30 cellular contexts compared by ENCODE assay signal in the genomic region with DNA sequence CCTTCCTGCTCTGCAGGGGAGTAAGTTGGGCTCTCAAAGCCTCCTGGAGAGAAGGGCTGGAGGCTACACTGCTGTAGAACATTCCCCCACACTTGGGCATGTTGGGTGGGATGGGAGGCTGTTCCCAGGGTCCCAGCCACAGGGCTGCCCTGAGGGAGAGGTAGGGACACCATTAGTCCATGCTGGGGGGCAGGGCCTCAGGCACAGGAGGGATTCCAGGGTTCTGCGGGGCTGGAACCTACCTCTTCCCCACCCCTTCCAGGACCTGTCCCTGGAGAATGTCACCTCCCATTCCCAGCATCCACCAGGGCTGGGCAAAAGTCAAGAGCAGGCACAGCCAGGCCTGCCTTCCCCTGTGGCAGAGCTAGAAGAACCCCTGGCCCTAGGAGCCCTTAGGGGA. TPM values are rescaled to one million over a fixed set of nuclear protein-coding genes. Genes with fewer than 3 reads are reported as not detected.
"Had no signal": no experiment of that assay in that cellular context is flagged by ENCODE, and none has a peak within 500 bp of the region (broad histone marks: within the 10 kb centered on the region; RNA-seq: fewer than 3 reads in every experiment).

No MANE protein-coding gene starts in this region.

- DNase-seq: colonic mucosa; cortex of kidney; effector CD8-positive, alpha-beta T cell; effector memory CD8-positive, alpha-beta T cell; endodermal cell; erythroblast; esophagus squamous epithelium; foreskin fibroblast; foreskin melanocyte; gastrocnemius medialis; glutamatergic neuron; head of caudate nucleus; heart right ventricle; hippocampal formation; left cardiac atrium; lower lobe of right lung; mesenchymal stem cell; midbrain had no signal

- H3K4me3 ChIP-seq: colonic mucosa, esophagus squamous epithelium, gastrocnemius medialis, heart right ventricle, left lung, lower lobe of right lung had no signal

- H3K36me3 ChIP-seq: colonic mucosa, esophagus squamous epithelium, gastrocnemius medialis, heart right ventricle, left lung, lower lobe of right lung had no signal

- H3K27me3 ChIP-seq: colonic mucosa, gastrocnemius medialis had no signal

- ATAC-seq: effector memory CD8-positive, alpha-beta T cell; esophagus mucosa; gastrocnemius medialis; left cardiac atrium; left lung; lower lobe of right lung had no signal

- FAIRE-seq: endometrium, islet of Langerhans, keratinocyte had no signal

- H3K27ac ChIP-seq: colonic mucosa, epithelial cell of prostate, esophagus squamous epithelium, gastrocnemius medialis, heart right ventricle, left lung, lower lobe of right lung had no signal

- H3K9me3 ChIP-seq: colonic mucosa, esophagus squamous epithelium, gastrocnemius medialis, heart right ventricle, left lung, lower lobe of right lung had no signal

- H3K4me1 ChIP-seq: colonic mucosa, gastrocnemius medialis, heart right ventricle, left lung, lower lobe of right lung had no signal

RNA-seq across cellular contexts. Expression of gene ADRA2B, which starts 6.9 kb away (rescaled TPM):
- total RNA-seq: esophagus mucosa, glomerular endothelial cell, lung microvascular endothelial cell had no signal
- polyA plus RNA-seq: keratinocyte had no signal

RNA-seq across cellular contexts. Expression of gene ASTL, which starts 15.0 kb away (rescaled TPM):
- total RNA-seq: chondrocyte, dermis microvascular lymphatic vessel endothelial cell, endodermal cell, gastrocnemius medialis, glomerular endothelial cell, heart right ventricle, kidney epithelial cell, left cardiac atrium, left lung, lower lobe of right lung, lung microvascular endothelial cell, mucosa of gallbladder had no signal
- polyA plus RNA-seq: keratinocyte had no signal
